Comparison of ENCODE assay signal across 10 cellular contexts in genomic region chr4:79603681-79604080, GRCh38.
A peak's percentile ranks its signal among the peaks of the same experiment; 100 is the strongest.
DNase-seq lines count a peak whose midpoint lies in the region; ATAC-seq lines count a peak whose summit lies in the region.
"Had no signal": no experiment of that assay in that cellular context is flagged by ENCODE, and none has a peak within 500 bp of the region (broad histone marks: within the 10 kb centered on the region; RNA-seq: fewer than 3 reads in every experiment).

No MANE protein-coding gene starts in this region.

- POLR2A ChIA-PET in activated CD4-positive, alpha-beta T cell treated with anti-CD3 and anti-CD28 coated beads, Interleukin-2, amount 10 ng/mL, durations not matched to agents 7 days and 5 days (lab: Charles Lee): no interaction called here
- POLR2A ChIA-PET in naive thymus-derived CD8-positive, alpha-beta T cell (lab: Charles Lee): no interaction called here

- no peaks in the 10 kb centered on the region for H3K9me3 Mint-ChIP-seq in activated CD4-positive, alpha-beta T cell treated with anti-CD3 and anti-CD28 coated beads, Interleukin-2, amount 10 ng/mL, durations not matched to agents 7 days and 5 days
- H3K9me3 Mint-ChIP-seq in naive thymus-derived CD8-positive, alpha-beta T cell: peaks cover 0 to 4% (median 0%) of the 10 kb centered on the region in 9 donors

- H3K27me3 Mint-ChIP-seq in activated CD4-positive, alpha-beta T cell treated with anti-CD3 and anti-CD28 coated beads, Interleukin-2, amount 10 ng/mL, durations not matched to agents 7 days and 5 days: peaks cover 2% of the 10 kb centered on the region
- H3K27me3 Mint-ChIP-seq in naive thymus-derived CD8-positive, alpha-beta T cell: peaks cover 0 to 3% (median 0%) of the 10 kb centered on the region in 5 donors

- H3K36me3 Mint-ChIP-seq in activated CD4-positive, alpha-beta T cell treated with anti-CD3 and anti-CD28 coated beads, Interleukin-2, amount 10 ng/mL, durations not matched to agents 7 days and 5 days (ENCODE audit: low read depth): no peaks in the 10 kb centered on the region
- peaks cover 0 to 6% (median 0%) of the 10 kb centered on the region in 3 donors for H3K36me3 Mint-ChIP-seq in naive thymus-derived CD8-positive, alpha-beta T cell

- H3K4me1 Mint-ChIP-seq in activated CD4-positive, alpha-beta T cell treated with anti-CD3 and anti-CD28 coated beads, Interleukin-2, amount 10 ng/mL, durations not matched to agents 7 days and 5 days: peaks cover 12% of the 10 kb centered on the region
- H3K4me1 Mint-ChIP-seq in naive thymus-derived CD8-positive, alpha-beta T cell: peaks cover 3 to 28% (median 13%) of the 10 kb centered on the region in 4 donors

- ATAC-seq in GM21825 (IDR thresholded peaks at IDR 0.05; ENCODE audit: unreplicated experiment) (peak; percentile 70), HG02970 (IDR thresholded peaks at IDR 0.05; ENCODE audit: low FRiP score, unreplicated experiment) (no peak)
- ATAC-seq in naive thymus-derived CD8-positive, alpha-beta T cell: peak in 1 of 2 donors; percentile 56

- no peak overlapping the region for H3K4me3 Mint-ChIP-seq in activated CD4-positive, alpha-beta T cell treated with anti-CD3 and anti-CD28 coated beads, Interleukin-2, amount 10 ng/mL, durations not matched to agents 7 days and 5 days
- peak overlapping the region in 8 of 10 donors; percentile 4 to 59 (median 25) for H3K4me3 Mint-ChIP-seq in naive thymus-derived CD8-positive, alpha-beta T cell

- DNase-seq in activated CD4-positive, alpha-beta T cell treated with anti-CD3 and anti-CD28 coated beads, Interleukin-2, amount 10 ng/mL, durations not matched to agents 7 days and 5 days: no peak
- no peak for DNase-seq in activated CD4-positive, alpha-beta T cell treated with anti-CD3 and anti-CD28 coated beads for 4 hours
- DNase-seq in NAMALWA (ENCODE audit: low spot score) (peak; percentile 43), NCI-H2107 treated with DMSO at 0.1 percent for 48 hours (lab: John Stamatoyannopoulos, UW; ENCODE audit: unreplicated experiment) (no peak), ureter (ENCODE audit: low spot score) (no peak)
- peak in 2 of 10 donors; percentile 13 to 35 for DNase-seq in naive thymus-derived CD8-positive, alpha-beta T cell
- DNase-seq: activated CD8-positive, alpha-beta memory T cell treated with anti-CD3 and anti-CD28 coated beads, Interleukin-2, amount 50 U/mL, for 48 hours; GOT3 had no signal

- H3K27ac Mint-ChIP-seq in activated CD4-positive, alpha-beta T cell treated with anti-CD3 and anti-CD28 coated beads, Interleukin-2, amount 10 ng/mL, durations not matched to agents 7 days and 5 days: peak overlapping the region; percentile 82
- peak overlapping the region in 8 of 10 donors; percentile 2 to 72 (median 36) for H3K27ac Mint-ChIP-seq in naive thymus-derived CD8-positive, alpha-beta T cell

- CTCF ChIA-PET in activated CD4-positive, alpha-beta T cell treated with anti-CD3 and anti-CD28 coated beads, Interleukin-2, amount 10 ng/mL, durations not matched to agents 7 days and 5 days (lab: Charles Lee): no interaction called here
